In genomic region chr2:105337122-105338019, GRCh38 we compare ENCODE assay signal across 8 cellular contexts. TPM values are rescaled to one million over a fixed set of nuclear protein-coding genes. Genes with fewer than 3 reads are reported as not detected.
DNase-seq lines count a peak whose midpoint lies in the region; ATAC-seq and TF ChIP-seq lines count a peak whose summit lies in the region.

Gene C2orf49 (plus strand): TSS chr2:105337540. CDS start chr2:105337588, 48 bp downstream.

- H3K4me3 ChIP-seq in AG04449 (ENCODE audit: low read depth, low read length) (peak within 1 kb of the TSS; percentile 90), WERI-Rb-1 (ENCODE audit: low read depth, low read length) (peak within 1 kb of the TSS; percentile 100), mammary epithelial cell (replicated peaks in 1 of 3; ENCODE audit: insufficient read depth in 1 of 3, low read depth in 2 of 3, low read length in 3 of 3) (peak within 1 kb of the TSS; percentile 69 to 97 (median 89)), smooth muscle cell (peak within 1 kb of the TSS; percentile 74)

- intact Hi-C loops in mammary epithelial cell (cut with micrococcal nuclease): loop anchor here (1.0 kb wide), 2 partner anchors 42 to 146 kb away; no protein-coding TSS in a partner anchor

- H3K79me2 ChIP-seq in mammary epithelial cell (ENCODE audit: insufficient read depth, low read length) (peaks cover 50% of the 10 kb centered on the region), smooth muscle cell (ENCODE audit: low read depth) (peaks cover 43% of the 10 kb centered on the region)

- dilution Hi-C loops in mammary epithelial cell (cut with HindIII; ENCODE audit: low sequenced_read_pairs): no loop called here

- POLR2A ChIA-PET in AG04449 (lab: Yijun Ruan, JAX): interaction anchor here (0.6 to 1.3 kb wide), 2 partner anchors 9 to 56 kb away, joined by 3 to 6 read pairs; no protein-coding TSS in a partner anchor

- no TSS peak for BruUV-seq in mammary epithelial cell (replicated peaks; lab: Mats Ljungman, UMichigan)

- peak within 1 kb of the TSS; percentile 100 for H3K9ac ChIP-seq in mammary epithelial cell (ENCODE audit: insufficient read depth, low read length)
- peak within 1 kb of the TSS; percentile 99 for H3K9ac ChIP-seq in smooth muscle cell (ENCODE audit: low read depth)

- no peaks in the 10 kb centered on the region for H4K20me1 ChIP-seq in mammary epithelial cell (ENCODE audit: insufficient read depth, low read length)
- H4K20me1 ChIP-seq in smooth muscle cell (ENCODE audit: low read depth): no peaks in the 10 kb centered on the region

- in situ Hi-C loops in mammary epithelial cell (cut with MboI; ENCODE audit: low sequenced_read_pairs in 2 of 2): no loop called here

- no peaks in the 10 kb centered on the region for H3K9me3 ChIP-seq in WERI-Rb-1 (ENCODE audit: severe bottlenecking)
- H3K9me3 ChIP-seq in mammary epithelial cell (replicated peaks; ENCODE audit: insufficient read depth, low read length): no peaks in the 10 kb centered on the region
- H3K9me3 ChIP-seq in smooth muscle cell (replicated peaks; ENCODE audit: low read depth): no peaks in the 10 kb centered on the region

- H3K36me3 ChIP-seq in WERI-Rb-1 (peaks cover 32% of the 10 kb centered on the region), mammary epithelial cell (ENCODE audit: insufficient read depth, low read length) (peaks cover 16% of the 10 kb centered on the region), smooth muscle cell (ENCODE audit: low read depth) (peaks cover 4% of the 10 kb centered on the region)

- CTCF ChIA-PET in AG04449 (lab: Yijun Ruan, JAX) (interaction anchor here (1.1 to 16.0 kb wide), 3 partner anchors 9 to 204 kb away, joined by 3 to 476 read pairs (median 224); no protein-coding TSS in a partner anchor), mammary epithelial cell (lab: Charles Lee; ENCODE audit: low non-redundant PET) (no interaction called here)

- H3K27me3 ChIP-seq in WERI-Rb-1 (ENCODE audit: insufficient read depth, low read depth, severe bottlenecking): no peaks in the 10 kb centered on the region
- no peaks in the 10 kb centered on the region for H3K27me3 ChIP-seq in mammary epithelial cell (ENCODE audit: insufficient read depth, low read length)
- H3K27me3 ChIP-seq in smooth muscle cell (ENCODE audit: low read depth): no peaks in the 10 kb centered on the region

- TF ChIP-seq CTCF in AG04449 (IDR thresholded peaks at IDR 0.05; ENCODE audit: insufficient read depth, low read length, missing control alignments): no peak
- no peak for TF ChIP-seq CTCF in WERI-Rb-1 (IDR thresholded peaks at IDR 0.05; ENCODE audit: low read depth, low read length)
- no peak for TF ChIP-seq CTCF in mammary epithelial cell (conservative IDR thresholded peaks at IDR 0.05 in 1 of 2, IDR thresholded peaks at IDR 0.05 in 1 of 2; ENCODE audit: extremely low read depth in 1 of 2, insufficient read depth in 1 of 2, low read depth in 1 of 2, low read length in 2 of 2)
- TF ChIP-seq CTCF in smooth muscle cell (IDR thresholded peaks at IDR 0.05; ENCODE audit: borderline replicate concordance, insufficient read depth, poor library complexity, severe bottlenecking): no peak

- H3K4me1 ChIP-seq in mammary epithelial cell (ENCODE audit: insufficient read depth, low read length) (peaks cover 15% of the 10 kb centered on the region), smooth muscle cell (ENCODE audit: low read depth) (peaks cover 20% of the 10 kb centered on the region)

- H3F3A ChIP-seq in smooth muscle cell (ENCODE audit: low read depth): no peaks in the 10 kb centered on the region

- 1% methylated on average over 16 of the region's 58 CpGs for WGBS in mammary epithelial cell (ENCODE audit: low coverage, missing lambda C conversion rate)
- under 1% methylated on average over 48 of the region's 58 CpGs for WGBS in smooth muscle cell (ENCODE audit: low lambda C conversion rate)

- peak within 1 kb of the TSS; percentile 86 for H3K4me2 ChIP-seq in mammary epithelial cell (ENCODE audit: insufficient read depth, low read depth, low read length)
- H3K4me2 ChIP-seq in smooth muscle cell: peak within 1 kb of the TSS; percentile 94

- H3K27ac ChIP-seq in WERI-Rb-1 (peak within 1 kb of the TSS; percentile 99), mammary epithelial cell (ENCODE audit: insufficient read depth, low read depth, low read length) (peak within 1 kb of the TSS; percentile 100), smooth muscle cell (ENCODE audit: low read depth) (peak within 1 kb of the TSS; percentile 99)

- H2AFZ ChIP-seq in mammary epithelial cell (ENCODE audit: low read depth, low read length) (peak within 1 kb of the TSS; percentile 100), smooth muscle cell (ENCODE audit: low read depth) (peak within 1 kb of the TSS; percentile 98)

- DNase-seq in AG04449 (ENCODE audit: low read depth, low spot score) (no peak), NCI-H2227 (lab: John Stamatoyannopoulos, UW; ENCODE audit: unreplicated experiment) (peak; percentile 96), WERI-Rb-1 (peak; percentile 87), mammary epithelial cell (peak; percentile 82), iPS-NIHi7 (ENCODE audit: extremely low spot score) (peak; percentile 93), smooth muscle cell (lab: John Stamatoyannopoulos, UW; ENCODE audit: unreplicated experiment) (peak; percentile 65)

- ATAC-seq in GM18907 (IDR thresholded peaks at IDR 0.05; ENCODE audit: unreplicated experiment) (peak; percentile 93), HG03139 (IDR thresholded peaks at IDR 0.05; ENCODE audit: unreplicated experiment) (peak; percentile 88)

RNA-seq across cellular contexts. Expression of gene C2orf49, which starts in this region (rescaled TPM):
- 10 to 100 TPM; 16.5 TPM for total RNA-seq in mammary epithelial cell
- polyA plus RNA-seq in mammary epithelial cell: 8.7 TPM
- 8.0 TPM for polyA minus RNA-seq in mammary epithelial cell
- 23.2 and 37.7 TPM in 2 replicates for total RNA-seq in smooth muscle cell
- polyA plus RNA-seq in smooth muscle cell: 17.9 and 18.8 TPM in 2 replicates
